In genomic region chr3:89108154-89108553, GRCh38 we compare ENCODE assay signal across 9 cellular contexts. TPM values are rescaled to one million over a fixed set of nuclear protein-coding genes. Genes with fewer than 3 reads are reported as not detected.
DNase-seq lines count a peak whose midpoint lies in the region; ATAC-seq, FAIRE-seq and TF ChIP-seq lines count a peak whose summit lies in the region.
"Had no signal": no experiment of that assay in that cellular context is flagged by ENCODE, and none has a peak within 500 bp of the region (broad histone marks: within the 10 kb centered on the region; RNA-seq: fewer than 3 reads in every experiment).

No MANE protein-coding gene starts in this region.

- ATAC-seq in stimulated activated naive CD8-positive, alpha-beta T cell treated with anti-CD3 and anti-CD28 coated beads, Interleukin-15, Interleukin-2, amounts not matched to agents 100 U/mL and 50 U/mL, for 24 hours: no peak
- ATAC-seq in naive thymus-derived CD8-positive, alpha-beta T cell: no peak

- peak overlapping the region; percentile 65 for H3K4me3 Mint-ChIP-seq in stimulated activated naive CD8-positive, alpha-beta T cell treated with anti-CD3 and anti-CD28 coated beads, Interleukin-15, Interleukin-2, amounts not matched to agents 100 ng/mL and 50 ng/mL, for 24 hours
- peak overlapping the region; percentile 42 to 84 (median 76) for H3K4me3 Mint-ChIP-seq in naive thymus-derived CD8-positive, alpha-beta T cell

- no peak for TF ChIP-seq CTCF in bronchial epithelial cell (IDR thresholded peaks at IDR 0.05; ENCODE audit: insufficient read depth, low read length, severe bottlenecking)

- H3K27me3 ChIP-seq in bronchial epithelial cell (ENCODE audit: control insufficient read depth, insufficient read depth, low read length): peaks cover 2% of the 10 kb centered on the region

- no peak for FAIRE-seq in bronchial epithelial cell (lab: Jason Lieb, UNC)

- H3K4me1 Mint-ChIP-seq in stimulated activated naive CD8-positive, alpha-beta T cell treated with anti-CD3 and anti-CD28 coated beads, Interleukin-15, Interleukin-2, amounts not matched to agents 100 ng/mL and 50 ng/mL, for 24 hours (ENCODE audit: low read depth): peaks cover 17% of the 10 kb centered on the region
- peaks cover 4 to 21% (median 16%) of the 10 kb centered on the region in 4 donors for H3K4me1 Mint-ChIP-seq in naive thymus-derived CD8-positive, alpha-beta T cell

- H3K36me3 ChIP-seq in bronchial epithelial cell (ENCODE audit: control insufficient read depth, insufficient read depth, low read length): no peaks in the 10 kb centered on the region

- peaks cover 3% of the 10 kb centered on the region for H3K27me3 Mint-ChIP-seq in stimulated activated naive CD8-positive, alpha-beta T cell treated with anti-CD3 and anti-CD28 coated beads, Interleukin-15, Interleukin-2, amounts not matched to agents 100 ng/mL and 50 ng/mL, for 24 hours
- peaks cover 6 to 19% (median 11%) of the 10 kb centered on the region in 5 donors for H3K27me3 Mint-ChIP-seq in naive thymus-derived CD8-positive, alpha-beta T cell

- H3K9me3 Mint-ChIP-seq in stimulated activated naive CD8-positive, alpha-beta T cell treated with anti-CD3 and anti-CD28 coated beads, Interleukin-15, Interleukin-2, amounts not matched to agents 100 ng/mL and 50 ng/mL, for 24 hours: no peaks in the 10 kb centered on the region
- H3K9me3 Mint-ChIP-seq in naive thymus-derived CD8-positive, alpha-beta T cell: peaks cover 0 to 3% (median 0%) of the 10 kb centered on the region in 9 donors

- DNase-seq in stimulated activated naive CD8-positive, alpha-beta T cell treated with anti-CD3 and anti-CD28 coated beads, Interleukin-15, Interleukin-2, amounts not matched to agents 100 U/mL and 50 U/mL, for 24 hours: no peak
- DNase-seq in bronchial epithelial cell (ENCODE audit: low read depth) (peak; percentile 1), kidney tubule cell (ENCODE audit: low spot score) (no peak), anterior cingulate cortex (lab: John Stamatoyannopoulos, UW) (no peak), hypothalamus (lab: John Stamatoyannopoulos, UW) (no peak), retina (no peak)
- DNase-seq in naive thymus-derived CD8-positive, alpha-beta T cell: no peak

- no peak overlapping the region for H3K27ac Mint-ChIP-seq in stimulated activated naive CD8-positive, alpha-beta T cell treated with anti-CD3 and anti-CD28 coated beads, Interleukin-15, Interleukin-2, amounts not matched to agents 100 ng/mL and 50 ng/mL, for 24 hours
- no peak overlapping the region for H3K27ac Mint-ChIP-seq in naive thymus-derived CD8-positive, alpha-beta T cell

- POLR2A ChIA-PET in naive thymus-derived CD8-positive, alpha-beta T cell (lab: Charles Lee): no interaction called here

- H3K4me3 ChIP-seq in bronchial epithelial cell (ENCODE audit: low read depth, low read length): no peak overlapping the region

- H3K36me3 Mint-ChIP-seq in stimulated activated naive CD8-positive, alpha-beta T cell treated with anti-CD3 and anti-CD28 coated beads, Interleukin-15, Interleukin-2, amounts not matched to agents 100 ng/mL and 50 ng/mL, for 24 hours (ENCODE audit: low read depth): no peaks in the 10 kb centered on the region
- no peaks in the 10 kb centered on the region for H3K36me3 Mint-ChIP-seq in naive thymus-derived CD8-positive, alpha-beta T cell

RNA-seq across cellular contexts. Expression of gene EPHA3, which starts 0.7 kb away (rescaled TPM):
- under 0.01 TPM in 2 replicates for total RNA-seq in bronchial epithelial cell
- total RNA-seq in naive thymus-derived CD8-positive, alpha-beta T cell: not detected
- polyA plus RNA-seq in naive thymus-derived CD8-positive, alpha-beta T cell: not detected
- total RNA-seq: dermis microvascular lymphatic vessel endothelial cell had no signal
